In genomic region chr3:195123196-195123805, GRCh38 we compare ENCODE assay signal across 1 cellular context.
TF ChIP-seq lines count a peak whose summit lies in the region.

No MANE protein-coding gene starts in this region.

TF ChIP-seq in WTC11, 78 proteins besides CTCF, POLR2A, EP300 and RAD21 (continued from another document):
- no peak for TF ChIP-seq STAT6 (CRISPR knock-in tag; conservative IDR thresholded peaks at IDR 0.05; ENCODE audit: low read depth)
